8 cellular contexts compared by ENCODE assay signal in the genomic region with DNA sequence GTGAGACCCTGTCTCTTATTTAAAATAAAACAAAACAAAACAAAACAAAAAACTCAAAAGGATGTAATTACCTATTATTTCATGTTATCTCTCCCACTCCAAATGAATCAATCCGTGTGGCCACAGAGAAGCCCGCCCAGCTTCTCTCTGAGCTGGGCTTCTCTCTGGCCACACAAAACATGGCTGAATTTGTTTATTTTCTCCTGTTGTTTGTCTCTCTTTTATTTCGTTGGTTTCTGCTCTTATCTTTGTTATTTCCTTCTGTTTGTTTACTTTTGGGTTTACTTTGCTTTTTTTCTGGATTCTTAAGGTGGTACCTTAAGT. TPM values are rescaled to one million over a fixed set of nuclear protein-coding genes. Genes with fewer than 3 reads are reported as not detected.
DNase-seq lines count a peak whose midpoint lies in the region; ATAC-seq and TF ChIP-seq lines count a peak whose summit lies in the region.

No MANE protein-coding gene starts in this region.

- H3K36me3 ChIP-seq in Panc1 (ENCODE audit: control insufficient read depth, insufficient read depth, low read length): no peaks in the 10 kb centered on the region
- H3K36me3 ChIP-seq in gastrocnemius medialis: no peaks in the 10 kb centered on the region
- no peaks in the 10 kb centered on the region for H3K36me3 ChIP-seq in lower lobe of right lung

- H3K27me3 ChIP-seq in Panc1 (ENCODE audit: control insufficient read depth, insufficient read depth, low read length) (peaks cover 21% of the 10 kb centered on the region), dorsolateral prefrontal cortex (peaks cover 0 to 40% (median 12%) of the 10 kb centered on the region in 45 donors), gastrocnemius medialis (peaks cover 21 to 27% (median 26%) of the 10 kb centered on the region in 3 donors), lower lobe of right lung (ENCODE audit: low read depth) (peaks cover 18% of the 10 kb centered on the region)

- peak overlapping the region; percentile 46 to 78; a peak in 3 of 4 replicates for H3K4me3 ChIP-seq in Panc1 (ENCODE audit: low read depth in 2 of 2, low read length in 2 of 2)
- peak overlapping the region in 48 of 59 donors; percentile 35 to 76 (median 62) for H3K4me3 ChIP-seq in dorsolateral prefrontal cortex
- H3K4me3 ChIP-seq in gastrocnemius medialis: peak overlapping the region in 3 of 4 donors; percentile 50 to 57 (median 51)
- no peak overlapping the region for H3K4me3 ChIP-seq in lower lobe of right lung

- TF ChIP-seq POLR2A in gastrocnemius medialis (IDR thresholded peaks at IDR 0.05): no peak

- DNase-seq in T-helper 2 cell treated with Interferon-gamma antibody and Interleukin-4, amounts not matched to agents 5 μg/mL and 100 μg/mL, for 36 hours (ENCODE audit: low spot score): no peak
- DNase-seq in T-helper 2 cell (no peak), Panc1 (ENCODE audit: low read depth, low spot score) (no peak), dorsolateral prefrontal cortex (no peak), gastrocnemius medialis (no peak), lower lobe of right lung (no peak)
- DNase-seq in stimulated activated CD4-positive, alpha-beta T cell treated with anti-CD3 and anti-CD28 coated beads, Interleukin-1b, Interleukin-23, amount 100 ng/mL, for 48 hours: no peak

- H3K27me3 Mint-ChIP-seq in T-helper 2 cell treated with Interferon-gamma antibody and Interleukin-4, amounts not matched to agents 5 μg/mL and 100 μg/mL, for 36 hours (ENCODE audit: low read depth): no peaks in the 10 kb centered on the region

- H3K9me3 ChIP-seq in Panc1 (ENCODE audit: control insufficient read depth, insufficient read depth, low read depth, low read length): no peaks in the 10 kb centered on the region
- H3K9me3 ChIP-seq in gastrocnemius medialis: no peaks in the 10 kb centered on the region
- H3K9me3 ChIP-seq in lower lobe of right lung: no peaks in the 10 kb centered on the region

- no TSS peak for BruUV-seq in Panc1 (replicated peaks; lab: Mats Ljungman, UMichigan)

- H3K36me3 Mint-ChIP-seq in T-helper 2 cell treated with Interferon-gamma antibody and Interleukin-4, amounts not matched to agents 5 μg/mL and 100 μg/mL, for 36 hours (ENCODE audit: low read depth): peaks cover 2% of the 10 kb centered on the region

- ATAC-seq in Panc1 (peak; percentile 8; the same call in 1 of the 2 replicates), gastrocnemius medialis (no peak), lower lobe of right lung (no peak), GM21423 (IDR thresholded peaks at IDR 0.05; ENCODE audit: unreplicated experiment) (no peak)

- peak; percentile 55 for TF ChIP-seq CTCF in Panc1 (IDR thresholded peaks at IDR 0.05)
- peak in 15 of 56 donors; percentile 0 to 46 (median 7) for TF ChIP-seq CTCF in dorsolateral prefrontal cortex (IDR thresholded peaks at IDR 0.05 in 54 of 56, conservative IDR thresholded peaks at IDR 0.05 in 2 of 56; ENCODE audit: low read depth in 1 of 56, partially characterized antibody in 56 of 56)
- no peak for TF ChIP-seq CTCF in gastrocnemius medialis (IDR thresholded peaks at IDR 0.05 in 4 of 5, conservative IDR thresholded peaks at IDR 0.05 in 1 of 5)
- no peak for TF ChIP-seq CTCF in lower lobe of right lung (IDR thresholded peaks at IDR 0.05)

- peak overlapping the region; percentile 95 for H3K4me3 Mint-ChIP-seq in T-helper 2 cell treated with Interferon-gamma antibody and Interleukin-4, amounts not matched to agents 5 μg/mL and 100 μg/mL, for 36 hours

- H3K27ac ChIP-seq in Panc1 (ENCODE audit: low read length) (no peak overlapping the region), dorsolateral prefrontal cortex (no peak overlapping the region), gastrocnemius medialis (no peak overlapping the region), lower lobe of right lung (no peak overlapping the region)

- in situ Hi-C loops in Panc1 (cut with HindIII; ENCODE audit: low pct_unique_long_range_greater_than_20kb, low sequenced_read_pairs): no loop called here
- in situ Hi-C loops in gastrocnemius medialis (cut with MboI; ENCODE audit: low sequenced_read_pairs in 4 of 4): loop anchor here in 3 of 4 donors (10.0 kb wide), 1 partner anchor 388 kb away; no protein-coding TSS in a partner anchor

- CTCF ChIA-PET in Panc1 (lab: Charles Lee): interaction anchor here (0.6 to 2.0 kb wide), 2 partner anchors 43 to 133 kb away, joined by 7 to 11 read pairs; no protein-coding TSS in a partner anchor

- peak overlapping the region; percentile 97 for H3K27ac Mint-ChIP-seq in T-helper 2 cell treated with Interferon-gamma antibody and Interleukin-4, amounts not matched to agents 5 μg/mL and 100 μg/mL, for 36 hours

- H3K9me3 Mint-ChIP-seq in T-helper 2 cell treated with Interferon-gamma antibody and Interleukin-4, amounts not matched to agents 5 μg/mL and 100 μg/mL, for 36 hours: no peaks in the 10 kb centered on the region

- H3K4me1 ChIP-seq in Panc1 (ENCODE audit: control insufficient read depth, insufficient read depth, low read length) (peaks cover 12% of the 10 kb centered on the region), gastrocnemius medialis (peaks cover 20 to 21% of the 10 kb centered on the region in 2 donors), lower lobe of right lung (peaks cover 29% of the 10 kb centered on the region)

- POLR2A ChIA-PET in Panc1 (lab: Charles Lee): no interaction called here

- peaks cover 42% of the 10 kb centered on the region for H3K4me1 Mint-ChIP-seq in T-helper 2 cell treated with Interferon-gamma antibody and Interleukin-4, amounts not matched to agents 5 μg/mL and 100 μg/mL, for 36 hours (ENCODE audit: low read depth)

- intact Hi-C loops in Panc1 (cut with micrococcal nuclease; ENCODE audit: unreplicated experiment) (loop anchor here (5.0 kb wide), 1 partner anchor 385 kb away; no protein-coding TSS in a partner anchor), dorsolateral prefrontal cortex (cut with DNase I) (loop anchor here in 1 of 2 donors (5.0 kb wide), 1 partner anchor 385 kb away; no protein-coding TSS in a partner anchor), gastrocnemius medialis (cut with DNase I; ENCODE audit: low total_unique reads) (loop anchor here (1.0 to 5.0 kb wide), 2 partner anchors 45 to 387 kb away; no protein-coding TSS in a partner anchor), lower lobe of right lung (cut with DNase I) (no loop called here)

RNA-seq across cellular contexts. Expression of gene TRABD2A, which starts 1.5 kb away (rescaled TPM):
- total RNA-seq in Panc1 (2021; ENCODE audit: unreplicated experiment): 1.7 TPM
- 0.73 TPM for polyA plus RNA-seq in Panc1 (2012; ENCODE audit: insufficient read length)
- 10 to 100 TPM in 61 of 120 experiments, 1 to 10 TPM in 59; 3.6 to 26.3 (median 10.1) TPM for total RNA-seq in dorsolateral prefrontal cortex
- total RNA-seq in gastrocnemius medialis: under 1 TPM; 0.27 to 0.97 (median 0.64) TPM
- 5.4 TPM for total RNA-seq in lower lobe of right lung

RNA-seq across cellular contexts. Expression of gene TMSB10, which starts 23.1 kb away (rescaled TPM):
- total RNA-seq in Panc1 (2021; ENCODE audit: unreplicated experiment): 1,916 TPM
- polyA plus RNA-seq in Panc1 (2012; ENCODE audit: insufficient read length): 3,818 TPM
- total RNA-seq in dorsolateral prefrontal cortex: 1,000 to 10,000 TPM in 44 of 120 experiments, 100 to 1,000 TPM in 76; 441 to 1,542 (median 928) TPM
- total RNA-seq in gastrocnemius medialis: 100 to 1,000 TPM; 329 to 954 (median 486) TPM
- 1,739 TPM for total RNA-seq in lower lobe of right lung
